ENCODE assay signal across 15 cellular contexts in the genomic region with DNA sequence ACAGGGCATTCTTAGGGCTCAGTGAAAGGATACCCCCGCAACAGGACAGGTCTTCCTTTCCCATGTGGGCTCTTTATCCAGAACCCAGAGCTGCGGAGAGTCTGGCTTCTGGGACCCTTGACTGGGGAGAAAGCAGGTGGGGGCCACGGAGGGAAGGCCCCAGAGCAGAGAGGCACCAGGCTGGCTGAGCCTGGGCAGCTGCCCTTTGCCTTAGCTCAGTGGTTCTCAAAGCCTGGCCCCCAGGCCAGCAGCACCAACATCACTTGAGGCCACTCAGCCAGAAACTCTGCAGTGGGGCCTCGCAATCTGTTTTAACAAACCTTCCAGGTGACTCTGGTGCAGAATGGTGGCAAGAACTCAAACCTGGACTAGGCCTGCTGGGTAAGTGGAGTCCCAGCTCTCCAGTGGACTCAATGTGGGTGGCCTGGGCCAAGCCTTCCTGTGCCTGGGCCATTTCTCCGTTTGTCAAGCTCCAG. TPM values are rescaled to one million over a fixed set of nuclear protein-coding genes. Genes with fewer than 3 reads are reported as not detected.
DNase-seq lines count a peak whose midpoint lies in the region; ATAC-seq and TF ChIP-seq lines count a peak whose summit lies in the region.
"Had no signal": no experiment of that assay in that cellular context is flagged by ENCODE, and none has a peak within 500 bp of the region (broad histone marks: within the 10 kb centered on the region; RNA-seq: fewer than 3 reads in every experiment).

No MANE protein-coding gene starts in this region.

- no peak for TF ChIP-seq POLR2A in breast epithelium (IDR thresholded peaks at IDR 0.05)
- TF ChIP-seq POLR2A in esophagus squamous epithelium (IDR thresholded peaks at IDR 0.05) = no peak

- peaks cover 35% of the 10 kb centered on the region for H3K4me1 Mint-ChIP-seq in MCF 10A (ENCODE audit: insufficient read depth, unreplicated experiment)
- no peaks in the 10 kb centered on the region for H3K4me1 Mint-ChIP-seq in stimulated activated effector memory CD8-positive, alpha-beta T cell treated with anti-CD3 and anti-CD28 coated beads, Interleukin-12 subunit alpha, Interleukin-12 subunit beta, amount 100 ng/mL, for 72 hours

- H3K36me3 ChIP-seq in breast epithelium = no peaks in the 10 kb centered on the region
- H3K36me3 ChIP-seq in esophagus squamous epithelium = no peaks in the 10 kb centered on the region
- no peaks in the 10 kb centered on the region for H3K36me3 ChIP-seq in osteoblast (ENCODE audit: insufficient read depth, low read length)

- H3K27me3 Mint-ChIP-seq in MCF 10A (ENCODE audit: insufficient read depth, unreplicated experiment) = no peaks in the 10 kb centered on the region

- TF ChIP-seq CTCF in breast epithelium (IDR thresholded peaks at IDR 0.05) = no peak
- TF ChIP-seq CTCF in MCF 10A (IDR thresholded peaks at IDR 0.05; ENCODE audit: unreplicated experiment) = no peak
- no peak for TF ChIP-seq CTCF in esophagus squamous epithelium (IDR thresholded peaks at IDR 0.05)
- no peak for TF ChIP-seq CTCF in osteoblast (IDR thresholded peaks at IDR 0.05; ENCODE audit: extremely low read depth, low read depth, low read length)

- no peak overlapping the region for H2AFZ ChIP-seq in osteoblast (ENCODE audit: low read length)

- H3K36me3 Mint-ChIP-seq in MCF 10A (ENCODE audit: insufficient read depth, unreplicated experiment) = no peaks in the 10 kb centered on the region
- no peaks in the 10 kb centered on the region for H3K36me3 Mint-ChIP-seq in stimulated activated effector memory CD8-positive, alpha-beta T cell treated with anti-CD3 and anti-CD28 coated beads, Interleukin-12 subunit alpha, Interleukin-12 subunit beta, amount 100 ng/mL, for 72 hours

- H3K9me3 ChIP-seq in breast epithelium (no peaks in the 10 kb centered on the region), esophagus squamous epithelium (no peaks in the 10 kb centered on the region), osteoblast (ENCODE audit: low read depth, low read length) (no peaks in the 10 kb centered on the region)

- no peaks in the 10 kb centered on the region for H3K9me3 Mint-ChIP-seq in MCF 10A (ENCODE audit: unreplicated experiment)
- H3K9me3 Mint-ChIP-seq in stimulated activated effector memory CD8-positive, alpha-beta T cell treated with anti-CD3 and anti-CD28 coated beads, Interleukin-12 subunit alpha, Interleukin-12 subunit beta, amount 100 ng/mL, for 72 hours = no peaks in the 10 kb centered on the region
- H3K9me3 Mint-ChIP-seq: stimulated activated naive CD8-positive, alpha-beta T cell treated with anti-CD3 and anti-CD28 coated beads, Interleukin-15, Interleukin-2, amounts not matched to agents 100 ng/mL and 50 ng/mL, for 24 hours had no signal

- H3K27me3 ChIP-seq in breast epithelium = no peaks in the 10 kb centered on the region
- peaks cover 0 to 20% (median 0%) of the 10 kb centered on the region in 4 donors for H3K27me3 ChIP-seq in esophagus squamous epithelium
- H3K27me3 ChIP-seq in osteoblast (ENCODE audit: insufficient read depth, low read length) = peaks cover 30% of the 10 kb centered on the region

- 78 to 95% methylated on average over 4 to 5 of the region's 5 CpGs for WGBS in esophagus squamous epithelium, 2 donors

- no peak overlapping the region for H3K4me2 ChIP-seq in osteoblast (ENCODE audit: insufficient read depth, low read length)

- POLR2A ChIA-PET in MCF 10A (lab: Yijun Ruan, JAX) = interaction anchor here (0.6 to 1.4 kb wide), 2 partner anchors 11 to 63 kb away, joined by 3 to 4 read pairs; a partner anchor contains a TSS

- H3K4me3 ChIP-seq in breast epithelium (no peak overlapping the region), esophagus squamous epithelium (no peak overlapping the region), osteoblast (ENCODE audit: insufficient read depth, low read length) (no peak overlapping the region)
- H3K4me3 ChIP-seq: lung had no signal

- CTCF ChIA-PET in MCF 10A (lab: Yijun Ruan, JAX) = interaction anchor here (1.0 kb wide), 1 partner anchor 22 kb away, joined by 3 read pairs; no protein-coding TSS in a partner anchor

- H3K4me1 ChIP-seq in breast epithelium = no peaks in the 10 kb centered on the region
- H3K4me1 ChIP-seq in esophagus squamous epithelium = peaks cover 33 to 88% (median 43%) of the 10 kb centered on the region in 3 donors
- peaks cover 14% of the 10 kb centered on the region for H3K4me1 ChIP-seq in osteoblast (ENCODE audit: insufficient read depth, low read length)

- no TSS peak for BruUV-seq in MCF 10A (replicated peaks; lab: Mats Ljungman, UMichigan)

- peak overlapping the region; percentile 36 to 40 for H3K27ac ChIP-seq in breast epithelium
- peak overlapping the region in 3 of 4 donors; percentile 17 to 55 (median 52) for H3K27ac ChIP-seq in esophagus squamous epithelium
- no peak overlapping the region for H3K27ac ChIP-seq in osteoblast (ENCODE audit: low read depth, low read length)

- H3K79me2 ChIP-seq in osteoblast (ENCODE audit: insufficient read depth, low read length) = no peaks in the 10 kb centered on the region

- H4K20me1 ChIP-seq in osteoblast (ENCODE audit: insufficient read depth, low read length) = no peaks in the 10 kb centered on the region

- H3K4me3 Mint-ChIP-seq in MCF 10A (ENCODE audit: unreplicated experiment) = no peak overlapping the region
- H3K4me3 Mint-ChIP-seq in stimulated activated effector memory CD8-positive, alpha-beta T cell treated with anti-CD3 and anti-CD28 coated beads, Interleukin-12 subunit alpha, Interleukin-12 subunit beta, amount 100 ng/mL, for 72 hours = no peak overlapping the region
- H3K4me3 Mint-ChIP-seq: stimulated activated naive CD8-positive, alpha-beta T cell treated with anti-CD3 and anti-CD28 coated beads, Interleukin-15, Interleukin-2, amounts not matched to agents 100 ng/mL and 50 ng/mL, for 24 hours had no signal

- DNase-seq in breast epithelium (ENCODE audit: low spot score in 2 of 2) (no peak), MCF 10A (ENCODE audit: unreplicated experiment) (no peak), esophagus squamous epithelium (lab: John Stamatoyannopoulos, UW) (no peak), osteoblast (ENCODE audit: insufficient read length, low spot score, missing footprints) (peak; percentile 50), 8988T (no peak)
- no peak for DNase-seq in stimulated activated effector memory CD8-positive, alpha-beta T cell treated with anti-CD3 and anti-CD28 coated beads, Interleukin-12 subunit alpha, Interleukin-12 subunit beta, amount 100 ng/mL, for 72 hours (ENCODE audit: low spot score in 2 of 2)
- DNase-seq in activated CD4-positive, CD25-positive, alpha-beta regulatory T cell treated with anti-CD3 and anti-CD28 coated beads, Interleukin-2, amount 50 U/mL, for 72 hours = no peak
- DNase-seq: activated gamma-delta T cell, NCI-H2029 treated with DMSO at 0.1 percent for 48 hours, occipital lobe, PC-3 had no signal

- no peak overlapping the region for H3K27ac Mint-ChIP-seq in MCF 10A (ENCODE audit: low read depth, unreplicated experiment)
- no peak overlapping the region for H3K27ac Mint-ChIP-seq in stimulated activated effector memory CD8-positive, alpha-beta T cell treated with anti-CD3 and anti-CD28 coated beads, Interleukin-12 subunit alpha, Interleukin-12 subunit beta, amount 100 ng/mL, for 72 hours
- H3K27ac Mint-ChIP-seq: stimulated activated naive CD8-positive, alpha-beta T cell treated with anti-CD3 and anti-CD28 coated beads, Interleukin-15, Interleukin-2, amounts not matched to agents 100 ng/mL and 50 ng/mL, for 24 hours had no signal

- no peak for ATAC-seq in stimulated activated effector memory CD8-positive, alpha-beta T cell treated with anti-CD3 and anti-CD28 coated beads, Interleukin-12 subunit alpha, Interleukin-12 subunit beta, amount 100 ng/mL, for 72 hours
- ATAC-seq in HG02938 (IDR thresholded peaks at IDR 0.05; ENCODE audit: unreplicated experiment) = no peak
- ATAC-seq: PC-3, SK-N-SH treated with all-trans-retinoic acid at 6 μM for 48 hours had no signal

- intact Hi-C loops in breast epithelium (cut with DNase I; ENCODE audit: low total_unique reads) (no loop called here), MCF 10A (cut with micrococcal nuclease) (no loop called here), esophagus squamous epithelium (cut with DNase I) (no loop called here)

RNA-seq across cellular contexts. Expression of a gene that starts 1.6 kb away (rescaled TPM):
- 10 to 100 TPM in 1 of 3 donors, 1 to 10 TPM in 2; 8.8 to 43.2 (median 9.4) TPM for total RNA-seq in breast epithelium
- total RNA-seq in MCF 10A (2022) = 0.17 TPM in 1 of 2 replicates, not detected in the other
- total RNA-seq in esophagus squamous epithelium = 10 to 100 TPM in 1 of 4 donors, 1 to 10 TPM in 3; 2.6 to 11.4 (median 3.8) TPM
- 1.1 and 1.2 TPM in 2 replicates for total RNA-seq in osteoblast
- total RNA-seq: occipital lobe had no signal
